Comparison of ENCODE assay signal across 32 cellular contexts in the genomic region with DNA sequence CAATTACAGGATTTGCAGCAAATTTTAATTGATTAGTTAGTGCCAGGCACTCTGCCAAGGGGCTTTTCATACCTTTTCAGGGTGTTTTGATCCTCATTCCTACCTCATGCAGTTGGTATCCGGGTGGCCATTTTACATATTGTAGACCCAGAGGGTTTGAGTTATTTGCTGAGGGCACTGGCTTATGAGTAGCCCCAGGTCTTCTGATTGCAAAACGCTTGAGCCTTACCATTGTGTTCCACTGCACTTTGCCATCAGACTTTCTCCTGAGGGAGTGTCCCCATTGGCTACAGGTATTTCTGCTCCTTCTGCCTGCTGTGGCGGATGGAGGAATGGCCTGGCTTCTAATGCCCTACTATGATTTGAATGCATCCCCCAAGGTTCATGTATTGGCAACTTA.
"Had no signal": no experiment of that assay in that cellular context is flagged by ENCODE, and none has a peak within 500 bp of the region (broad histone marks: within the 10 kb centered on the region; RNA-seq: fewer than 3 reads in every experiment).

No MANE protein-coding gene starts in this region.

- ATAC-seq: activated CD8-positive, alpha-beta T cell treated with anti-CD3 and anti-CD28 coated beads for 36 hours; activated naive CD8-positive, alpha-beta T cell treated with anti-CD3 and anti-CD28 coated beads, Interleukin-2, amount 50 U/mL, for 24 hours; activated T-cell treated with anti-CD3 and anti-CD28 coated beads, Interleukin-2, amount 50 U/mL, for 4 hours had no signal

- H3K27ac ChIP-seq: SJCRH30, SK-N-MC, WERI-Rb-1 had no signal

- H3K36me3 ChIP-seq: SJCRH30, WERI-Rb-1 had no signal

- H3K9me3 ChIP-seq: SJCRH30 had no signal

- H3K27me3 ChIP-seq: SJCRH30 had no signal

- DNase-seq: activated CD4-positive, alpha-beta T cell treated with anti-CD3 and anti-CD28 coated beads for 1 hour; activated CD4-positive, alpha-beta T cell treated with anti-CD3 and anti-CD28 coated beads, Interleukin-2, amount 10 ng/mL, durations not matched to agents 24 days and 14 days; activated CD4-positive, alpha-beta T cell treated with anti-CD3 and anti-CD28 coated beads, Interleukin-2, amount 50 U/mL, for 4 hours; activated CD4-positive, CD25-positive, alpha-beta regulatory T cell; activated CD8-positive, alpha-beta T cell treated with anti-CD3 and anti-CD28 coated beads for 36 hours; activated effector memory CD4-positive, alpha-beta T cell treated with Interleukin-2 at 50 U/mL for 16 hours; activated naive CD4-positive, alpha-beta T cell treated with anti-CD3 and anti-CD28 coated beads, Interleukin-2, amount 10 ng/mL, durations not matched to agents 7 days and 5 days; activated naive CD8-positive, alpha-beta T cell treated with anti-CD3 and anti-CD28 coated beads, Interleukin-2, amount 50 U/mL, for 24 hours; activated T-cell treated with anti-CD3 and anti-CD28 coated beads for 4 hours; activated T-cell treated with anti-CD3 and anti-CD28 coated beads, Interleukin-2, amount 50 U/mL, for 4 hours; anterior cingulate cortex; caudate nucleus; cerebellar nuclear complex; Kasumi-1; KG1; MM.1S; MV-4-11; NCI-H1092; NCI-H1436 treated with DMSO at 0.1 percent for 48 hours; NCI-H1694 treated with DMSO at 0.1 percent for 48 hours; NCI-H2029 treated with DMSO at 0.1 percent for 48 hours; NCI-H2107; NCI-H2171; NCI-H510A; NCI-H526; NCI-H748 treated with DMSO at 0.1 percent for 48 hours; NK-92 treated with Interleukin-12 subunit alpha and Interleukin-12 subunit beta, amount 100 ng/mL, for 24 hours; SHP77; SJCRH30; T1000; WERI-Rb-1 had no signal

- H3K4me3 ChIP-seq: SJCRH30, SK-N-MC had no signal
